11 cellular contexts compared by ENCODE assay signal in genomic region chr2:88885275-88885674, GRCh38.
A peak's percentile ranks its signal among the peaks of the same experiment; 100 is the strongest.
DNase-seq lines count a peak whose midpoint lies in the region; ATAC-seq and TF ChIP-seq lines count a peak whose summit lies in the region.
"Had no signal": no experiment of that assay in that cellular context is flagged by ENCODE, and none has a peak within 500 bp of the region (broad histone marks: within the 10 kb centered on the region; RNA-seq: fewer than 3 reads in every experiment).

No MANE protein-coding gene starts in this region.

- no peaks in the 10 kb centered on the region for H3K9me3 Mint-ChIP-seq in stimulated activated memory B cell treated with anti-CD40 and anti-IgM and Interleukin-4, amounts not matched to agents 10 μg/mL and 1 μg/mL and 100 μg/mL, for 72 hours
- H3K9me3 Mint-ChIP-seq in HFFc6, result no peaks in the 10 kb centered on the region
- H3K9me3 Mint-ChIP-seq: activated CD4-positive, alpha-beta T cell treated with anti-CD3 and anti-CD28 coated beads, Interleukin-2, amount 10 ng/mL, durations not matched to agents 7 days and 5 days had no signal

- peak overlapping the region; percentile 77 for H3K27ac Mint-ChIP-seq in stimulated activated memory B cell treated with anti-CD40 and anti-IgM and Interleukin-4, amounts not matched to agents 10 μg/mL and 1 μg/mL and 100 μg/mL, for 72 hours
- H3K27ac Mint-ChIP-seq in HFFc6, result no peak overlapping the region
- H3K27ac Mint-ChIP-seq: activated CD4-positive, alpha-beta T cell treated with anti-CD3 and anti-CD28 coated beads, Interleukin-2, amount 10 ng/mL, durations not matched to agents 7 days and 5 days had no signal

- peaks cover 14% of the 10 kb centered on the region for H3K4me1 Mint-ChIP-seq in stimulated activated memory B cell treated with anti-CD40 and anti-IgM and Interleukin-4, amounts not matched to agents 10 μg/mL and 1 μg/mL and 100 μg/mL, for 72 hours
- no peaks in the 10 kb centered on the region for H3K4me1 Mint-ChIP-seq in HFFc6 (ENCODE audit: low read depth)
- H3K4me1 Mint-ChIP-seq: activated CD4-positive, alpha-beta T cell treated with anti-CD3 and anti-CD28 coated beads, Interleukin-2, amount 10 ng/mL, durations not matched to agents 7 days and 5 days had no signal

- no peaks in the 10 kb centered on the region for H3K36me3 Mint-ChIP-seq in stimulated activated memory B cell treated with anti-CD40 and anti-IgM and Interleukin-4, amounts not matched to agents 10 μg/mL and 1 μg/mL and 100 μg/mL, for 72 hours
- H3K36me3 Mint-ChIP-seq in HFFc6 (ENCODE audit: low read depth), result no peaks in the 10 kb centered on the region

- H3K27me3 Mint-ChIP-seq in stimulated activated memory B cell treated with anti-CD40 and anti-IgM and Interleukin-4, amounts not matched to agents 10 μg/mL and 1 μg/mL and 100 μg/mL, for 72 hours, result no peaks in the 10 kb centered on the region
- peaks cover 2% of the 10 kb centered on the region for H3K27me3 Mint-ChIP-seq in HFFc6 (ENCODE audit: insufficient read depth)

- peak; percentile 73 for ATAC-seq in GM19023 (IDR thresholded peaks at IDR 0.05; ENCODE audit: unreplicated experiment)
- peak; percentile 84 for ATAC-seq in GM21723 (IDR thresholded peaks at IDR 0.05; ENCODE audit: unreplicated experiment)
- peak; percentile 66 for ATAC-seq in HG03196 (IDR thresholded peaks at IDR 0.05; ENCODE audit: unreplicated experiment)
- ATAC-seq in stimulated activated memory B cell treated with anti-CD40 and anti-IgM and Interleukin-4, amounts not matched to agents 10 μg/mL and 1 μg/mL and 100 μg/mL, for 72 hours, result peak; percentile 71

- no peak for DNase-seq in HFFc6
- DNase-seq in DMS 273 treated with DMSO at 0.1 percent for 48 hours (lab: John Stamatoyannopoulos, UW), result no peak
- no peak for DNase-seq in NCI-H1417 treated with DMSO at 0.1 percent for 48 hours (lab: John Stamatoyannopoulos, UW)
- DNase-seq: activated CD4-positive, alpha-beta T cell treated with anti-CD3 and anti-CD28 coated beads, Interleukin-2, amount 10 ng/mL, durations not matched to agents 7 days and 5 days; activated effector memory CD4-positive, alpha-beta T cell treated with anti-CD3 and anti-CD28 coated beads, Interleukin-2, amount 50 U/mL, for 16 hours; NCI-H1105 treated with DMSO at 0.1 percent for 48 hours; NCI-H524 had no signal

- peak overlapping the region; percentile 72 for H3K4me3 Mint-ChIP-seq in stimulated activated memory B cell treated with anti-CD40 and anti-IgM and Interleukin-4, amounts not matched to agents 10 μg/mL and 1 μg/mL and 100 μg/mL, for 72 hours
- no peak overlapping the region for H3K4me3 Mint-ChIP-seq in HFFc6
- H3K4me3 Mint-ChIP-seq: activated CD4-positive, alpha-beta T cell treated with anti-CD3 and anti-CD28 coated beads, Interleukin-2, amount 10 ng/mL, durations not matched to agents 7 days and 5 days had no signal

- no peak for TF ChIP-seq CTCF in HFFc6 (IDR thresholded peaks at IDR 0.05)
